Comparison of ENCODE assay signal across 8 cellular contexts in genomic region chr6:126820617-126821016, GRCh38.
"Had no signal": no experiment of that assay in that cellular context is flagged by ENCODE, and none has a peak within 500 bp of the region (broad histone marks: within the 10 kb centered on the region; RNA-seq: fewer than 3 reads in every experiment).

No MANE protein-coding gene starts in this region.

- H3K4me3 ChIP-seq: GM23338, HAP-1 had no signal

- ATAC-seq: GM23338, HCT116 had no signal

- H2AFZ ChIP-seq: GM23338 had no signal

- H3K9ac ChIP-seq: KMS-11 had no signal

- H3K4me1 ChIP-seq: HAP-1 had no signal

- H3K4me2 ChIP-seq: GM23338, KMS-11 had no signal

- FAIRE-seq: HTR-8/SVneo had no signal

- H3K36me3 ChIP-seq: HAP-1 had no signal

- DNase-seq: H7, HFFc6, KBM-7 had no signal

- H3K9me3 ChIP-seq: HAP-1 had no signal

- H3K27ac ChIP-seq: KMS-11 had no signal
